8 cellular contexts compared by ENCODE assay signal in the genomic region with DNA sequence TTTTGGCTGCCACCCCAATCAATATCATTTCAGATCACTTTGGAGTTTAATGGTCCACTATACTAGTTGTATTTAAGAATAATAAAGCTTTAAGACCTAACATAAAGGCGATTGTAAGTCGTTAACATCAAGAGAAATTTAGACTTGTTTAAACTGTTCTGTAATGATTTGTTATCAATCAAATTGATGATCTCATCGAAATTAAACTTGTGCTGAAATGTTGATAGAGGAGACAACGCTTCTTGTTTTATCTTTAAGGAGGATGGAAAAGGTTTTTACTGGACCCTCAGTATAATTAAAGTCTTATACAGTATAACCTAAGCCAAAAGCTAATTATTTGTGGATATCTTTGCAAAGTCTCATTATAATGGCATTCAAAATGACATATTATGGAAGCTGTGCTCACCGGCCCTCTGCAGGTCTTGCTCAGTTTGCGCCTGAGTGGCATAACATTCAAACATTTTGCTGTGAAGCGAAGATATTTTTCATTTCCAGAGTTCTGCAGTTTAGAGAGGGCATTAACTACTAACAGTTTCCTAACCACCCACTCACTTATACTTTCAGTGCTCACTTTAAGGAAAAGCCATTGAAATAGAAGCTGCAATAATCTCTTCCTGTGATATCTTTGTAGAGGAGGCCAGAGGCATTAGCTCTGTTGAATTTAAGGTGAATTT. TPM values are rescaled to one million over a fixed set of nuclear protein-coding genes. Genes with fewer than 3 reads are reported as not detected.
DNase-seq lines count a peak whose midpoint lies in the region; ATAC-seq, FAIRE-seq and TF ChIP-seq lines count a peak whose summit lies in the region.

No MANE protein-coding gene starts in this region.

- H3K4me1 Mint-ChIP-seq in T-helper 17 cell = peaks cover 26% of the 10 kb centered on the region

- H3K9me3 ChIP-seq in T-helper 17 cell (ENCODE audit: control insufficient read depth, low read length, poor library complexity, severe bottlenecking) (no peaks in the 10 kb centered on the region), sigmoid colon (no peaks in the 10 kb centered on the region)

- TF ChIP-seq POLR2A in H54 (IDR thresholded peaks at IDR 0.05; ENCODE audit: low read depth, low read length) = no peak
- no peak for TF ChIP-seq POLR2A in erythroblast (IDR thresholded peaks at IDR 0.05; ENCODE audit: low read length)
- no peak for TF ChIP-seq POLR2A in sigmoid colon (IDR thresholded peaks at IDR 0.05)

- DNase-seq in H54 (ENCODE audit: insufficient read length, low spot score) (peak; percentile 60), T-helper 17 cell (no peak), erythroblast (lab: John Stamatoyannopoulos, UW) (peak; percentile 41 to 55), sigmoid colon (no peak)

- H3K4me1 ChIP-seq in sigmoid colon = peaks cover 0 to 34% (median 25%) of the 10 kb centered on the region in 4 donors

- peak; percentile 29 for TF ChIP-seq CTCF in C4-2B (conservative IDR thresholded peaks at IDR 0.05)
- peak in 1 of 4 experiments; percentile 30 for TF ChIP-seq CTCF in sigmoid colon (IDR thresholded peaks at IDR 0.05)

- no peak overlapping the region for H3K27ac ChIP-seq in C4-2B
- H3K27ac ChIP-seq in sigmoid colon = peak overlapping the region; percentile 97 to 100 (median 100)

- no peaks in the 10 kb centered on the region for H3K27me3 Mint-ChIP-seq in T-helper 17 cell

- WGBS in sigmoid colon, 2 donors = 33 to 46% methylated on average over 7 of the region's 7 CpGs

- peak overlapping the region; percentile 96 for H3K4me3 Mint-ChIP-seq in T-helper 17 cell

- no peaks in the 10 kb centered on the region for H3K36me3 ChIP-seq in sigmoid colon

- TF ChIP-seq EP300 in sigmoid colon (IDR thresholded peaks at IDR 0.05) = no peak

- H3K27ac Mint-ChIP-seq in T-helper 17 cell = peak overlapping the region; percentile 97

- intact Hi-C loops in sigmoid colon (cut with DNase I) = loop anchor here (5.0 kb wide), 2 partner anchors 77 to 332 kb away; partner anchors contain the start of gene SLC1A4

- H3K36me3 Mint-ChIP-seq in T-helper 17 cell (ENCODE audit: low read depth) = no peaks in the 10 kb centered on the region

- FAIRE-seq in H54 (lab: Jason Lieb, UNC) = peak; percentile 30

- ATAC-seq in T-helper 17 cell (no peak), HG02852 (IDR thresholded peaks at IDR 0.05; ENCODE audit: unreplicated experiment) (no peak), GM19035 (IDR thresholded peaks at IDR 0.05; ENCODE audit: unreplicated experiment) (no peak), HG03521 (IDR thresholded peaks at IDR 0.05; ENCODE audit: unreplicated experiment) (no peak)

- peak overlapping the region; percentile 72 to 97 (median 82) for H3K4me3 ChIP-seq in sigmoid colon

- no peaks in the 10 kb centered on the region for H3K27me3 ChIP-seq in sigmoid colon

RNA-seq across cellular contexts. Expression of gene SERTAD2, which starts 1.4 kb away (rescaled TPM):
- total RNA-seq in T-helper 17 cell = 10 to 100 TPM; 26.4 to 31.1 TPM
- 10 to 100 TPM in 2 of 4 donors, 1 to 10 TPM in 2; 7.2 to 14.3 (median 10.5) TPM for total RNA-seq in sigmoid colon
- polyA plus RNA-seq in sigmoid colon = 10 to 100 TPM in 1 of 3 donors, 1 to 10 TPM in 2; 6.9 to 13.8 (median 8.4) TPM

Comparison
In these comparisons a context has a peak if more than half of its experiments do, and no peak if none do; other contexts are left out.
1. DNase-seq: peak in H54 (single experiment) and erythroblast (2 of 2); none in T-helper 17 cell (0 of 3) and sigmoid colon (single experiment).